9 cellular contexts compared by ENCODE assay signal in genomic region chr1:15627343-15627988, GRCh38. TPM values are rescaled to one million over a fixed set of nuclear protein-coding genes. Genes with fewer than 3 reads are reported as not detected.
DNase-seq lines count a peak whose midpoint lies in the region; ATAC-seq and TF ChIP-seq lines count a peak whose summit lies in the region.
"Had no signal": no experiment of that assay in that cellular context is flagged by ENCODE, and none has a peak within 500 bp of the region (broad histone marks: within the 10 kb centered on the region; RNA-seq: fewer than 3 reads in every experiment).

No MANE protein-coding gene starts in this region.

- H3K27ac ChIP-seq in HEK293 (ENCODE audit: extremely low read depth, low read depth, low read length) (no peak overlapping the region), OCI-LY1 (ENCODE audit: low read depth, low read length, poor library complexity, severe bottlenecking) (peak overlapping the region; percentile 53), mesenchymal stem cell (ENCODE audit: low read length, poor library complexity, severe bottlenecking) (no peak overlapping the region)

- 91% methylated on average over 2 of the region's 4 CpGs for WGBS in mesenchymal stem cell

- H2AFZ ChIP-seq in OCI-LY1 (ENCODE audit: low read length) (no peak overlapping the region), mesenchymal stem cell (ENCODE audit: low read depth, low read length) (no peak overlapping the region)

- CTCF ChIA-PET in HEK293 (lab: Yijun Ruan, JAX): no interaction called here

- H3K4ac ChIP-seq in mesenchymal stem cell (ENCODE audit: low read depth in 1 of 2, low read length in 2 of 2): no peak overlapping the region

- no peak overlapping the region for H3K18ac ChIP-seq in mesenchymal stem cell (ENCODE audit: low read depth in 1 of 2, low read length in 2 of 2)

- no peak overlapping the region for H3K4me3 ChIP-seq in HEK293 (ENCODE audit: low read depth, low read length)
- no peak overlapping the region for H3K4me3 ChIP-seq in OCI-LY1 (ENCODE audit: low read depth, low read length, poor library complexity, severe bottlenecking)
- no peak overlapping the region for H3K4me3 ChIP-seq in mesenchymal stem cell (ENCODE audit: insufficient read depth in 1 of 2, low read depth in 1 of 2, low read length in 2 of 2)

- peaks cover 17% of the 10 kb centered on the region for H3K79me1 ChIP-seq in mesenchymal stem cell (replicated peaks; ENCODE audit: low read length, poor library complexity, severe bottlenecking)

- no peak overlapping the region for H2BK120ac ChIP-seq in mesenchymal stem cell (ENCODE audit: low read depth, low read length)

- no peaks in the 10 kb centered on the region for H3K9me3 ChIP-seq in HEK293 (ENCODE audit: control insufficient read depth, insufficient read depth, low read depth, low read length)
- no peaks in the 10 kb centered on the region for H3K9me3 ChIP-seq in OCI-LY1 (ENCODE audit: low read length)
- no peaks in the 10 kb centered on the region for H3K9me3 ChIP-seq in mesenchymal stem cell (ENCODE audit: control insufficient read depth, low read length)

- H4K20me1 ChIP-seq in OCI-LY1 (ENCODE audit: insufficient read depth, low read length): peaks cover 2% of the 10 kb centered on the region; the same call in 1 of the 2 replicates

- H3K23ac ChIP-seq in mesenchymal stem cell (ENCODE audit: low read length in 2 of 2): no peak overlapping the region

- H4K8ac ChIP-seq in mesenchymal stem cell (ENCODE audit: low read length): no peak overlapping the region

- H2BK5ac ChIP-seq in mesenchymal stem cell (ENCODE audit: low read depth, low read length, poor library complexity, severe bottlenecking): no peak overlapping the region

- no peak overlapping the region for H2BK12ac ChIP-seq in mesenchymal stem cell (ENCODE audit: low read length in 2 of 2)

- H3F3A ChIP-seq in OCI-LY1 (ENCODE audit: insufficient read depth, low read length): no peaks in the 10 kb centered on the region

- H3K4me1 ChIP-seq in HEK293 (ENCODE audit: control insufficient read depth, insufficient read depth, low read length): peaks cover 12% of the 10 kb centered on the region
- H3K4me1 ChIP-seq in OCI-LY1 (ENCODE audit: insufficient read depth, low read length, severe bottlenecking): peaks cover 36% of the 10 kb centered on the region
- H3K4me1 ChIP-seq in mesenchymal stem cell (ENCODE audit: control insufficient read depth, insufficient read depth, low read depth, low read length): peaks cover 2% of the 10 kb centered on the region

- no peaks in the 10 kb centered on the region for H3K9me2 ChIP-seq in OCI-LY1 (ENCODE audit: low read depth, low read length)

- DNase-seq in mesenchymal stem cell: peak; percentile 38
- DNase-seq in occipital lobe (lab: John Stamatoyannopoulos, UW): no peak
- DNase-seq in islet precursor cell: no peak
- no peak for DNase-seq in NCI-H1092 treated with DMSO at 0.1 percent for 48 hours (lab: John Stamatoyannopoulos, UW)
- no peak for DNase-seq in nucleus accumbens (lab: John Stamatoyannopoulos, UW)
- DNase-seq: H7 had no signal

- H3K79me2 ChIP-seq in OCI-LY1 (ENCODE audit: insufficient read depth, low read length): peaks cover 41% of the 10 kb centered on the region

- no peak for TF ChIP-seq CTCF in HEK293 (tag by site-specific recombination; IDR thresholded peaks at IDR 0.05)
- TF ChIP-seq CTCF in OCI-LY1 (IDR thresholded peaks at IDR 0.05; ENCODE audit: low read length): no peak

- H3K14ac ChIP-seq in mesenchymal stem cell (ENCODE audit: low read length in 2 of 2): no peak overlapping the region

- no peak overlapping the region for H3K4me2 ChIP-seq in OCI-LY1 (ENCODE audit: low read length)
- H3K4me2 ChIP-seq in mesenchymal stem cell (ENCODE audit: low read length, poor library complexity, severe bottlenecking): no peak overlapping the region

- POLR2A ChIA-PET in HEK293 (lab: Yijun Ruan, JAX): interaction anchor here (0.6 kb wide), 1 partner anchor 75 kb away, joined by 5 read pairs; no protein-coding TSS in a partner anchor

- no peak overlapping the region for H2BK15ac ChIP-seq in mesenchymal stem cell (ENCODE audit: low read depth, poor library complexity, severe bottlenecking)

- ATAC-seq in GM18520 (IDR thresholded peaks at IDR 0.05; ENCODE audit: unreplicated experiment): peak; percentile 68

- H3K9ac ChIP-seq in OCI-LY1 (ENCODE audit: low read length) (no peak overlapping the region), mesenchymal stem cell (ENCODE audit: low read length) (peak overlapping the region; percentile 60)

- peaks cover 17 to 57% of the 10 kb centered on the region in 2 experiments for H3K36me3 ChIP-seq in HEK293 (ENCODE audit: control insufficient read depth in 2 of 2, insufficient read depth in 1 of 2, low read length in 2 of 2)
- peaks cover 54% of the 10 kb centered on the region for H3K36me3 ChIP-seq in OCI-LY1 (ENCODE audit: insufficient read depth, low read length)
- H3K36me3 ChIP-seq in mesenchymal stem cell (ENCODE audit: control insufficient read depth in 1 of 2, insufficient read depth in 2 of 2, low read depth in 1 of 2, low read length in 2 of 2): peaks cover 4 to 55% of the 10 kb centered on the region in 2 experiments

- no peak overlapping the region for H4K91ac ChIP-seq in mesenchymal stem cell (ENCODE audit: low read length)

- H3K27me3 ChIP-seq in OCI-LY1 (ENCODE audit: insufficient read depth, low read length) (no peaks in the 10 kb centered on the region), mesenchymal stem cell (ENCODE audit: control insufficient read depth in 1 of 2, insufficient read depth in 1 of 2, low read length in 2 of 2) (no peaks in the 10 kb centered on the region)

- H2AK5ac ChIP-seq in mesenchymal stem cell (ENCODE audit: low read length, severe bottlenecking): no peak overlapping the region

TF ChIP-seq in HEK293, 187 proteins besides CTCF, POLR2A, EP300 and RAD21 (continues in another document):
- peak; percentile 61; the same call in 1 of the 2 replicates for TF ChIP-seq PRDM4 (tag by site-specific recombination; IDR thresholded peaks at IDR 0.05)
- no peak for TF ChIP-seq ZXDB (tag by site-specific recombination; IDR thresholded peaks at IDR 0.05)
- peak; percentile 26; the same call in 1 of the 2 replicates for TF ChIP-seq ZNF2 (tag by site-specific recombination; IDR thresholded peaks at IDR 0.05)
- TF ChIP-seq ZNF623 (tag by site-specific recombination; IDR thresholded peaks at IDR 0.05): no peak
- TF ChIP-seq ZNF23 (tag by site-specific recombination; IDR thresholded peaks at IDR 0.05; ENCODE audit: borderline replicate concordance): no peak
- no peak for TF ChIP-seq HOXC10 (CRISPR knock-in tag; IDR thresholded peaks at IDR 0.05)
- TF ChIP-seq SP3 (tag by site-specific recombination; IDR thresholded peaks at IDR 0.05): no peak
- TF ChIP-seq ZBTB44 (tag by site-specific recombination; IDR thresholded peaks at IDR 0.05): peak; percentile 69
- no peak for TF ChIP-seq ZNF548 (tag by site-specific recombination; IDR thresholded peaks at IDR 0.05)
- peak; percentile 85 for TF ChIP-seq SP7 (tag by site-specific recombination; IDR thresholded peaks at IDR 0.05)
- TF ChIP-seq ZEB2 (tag by site-specific recombination; IDR thresholded peaks at IDR 0.05): peak; percentile 77
- peak; percentile 83 for TF ChIP-seq OSR2 (tag by site-specific recombination; IDR thresholded peaks at IDR 0.05)
- no peak for TF ChIP-seq ZNF335 (tag by site-specific recombination; conservative IDR thresholded peaks at IDR 0.05)
- TF ChIP-seq ZNF202 (tag by site-specific recombination; IDR thresholded peaks at IDR 0.05; ENCODE audit: borderline replicate concordance): no peak
- TF ChIP-seq ZNF266 (tag by site-specific recombination; IDR thresholded peaks at IDR 0.05; ENCODE audit: low read depth): no peak
- TF ChIP-seq ZNF391 (tag by site-specific recombination; IDR thresholded peaks at IDR 0.05; ENCODE audit: borderline replicate concordance, low read depth): peak; percentile 53; the same call in 1 of the 2 replicates
- TF ChIP-seq ZNF629 (tag by site-specific recombination; IDR thresholded peaks at IDR 0.05): 0 out of 2 replicates have a peak, but pooled peaks have one; percentile 13
- no peak for TF ChIP-seq ZNF16 (tag by site-specific recombination; IDR thresholded peaks at IDR 0.05; ENCODE audit: low read depth)

RNA-seq across cellular contexts. Expression of gene DDI2, which starts 10.2 kb away (rescaled TPM):
- 5.8 TPM for polyA plus RNA-seq in mesenchymal stem cell (2013, experiment 1 of 2)
- 5.6 TPM for polyA plus RNA-seq in mesenchymal stem cell (2013, experiment 2 of 2)
- 20.9 TPM for total RNA-seq in occipital lobe

RNA-seq across cellular contexts. Expression of gene AGMAT, which starts 42.6 kb away (rescaled TPM):
- polyA plus RNA-seq in mesenchymal stem cell (2013, experiment 1 of 2): 0.51 TPM
- 0.58 TPM for polyA plus RNA-seq in mesenchymal stem cell (2013, experiment 2 of 2)
- total RNA-seq in occipital lobe: 0.47 TPM

RNA-seq across cellular contexts. Expression of gene PLEKHM2, which starts 56.7 kb away (rescaled TPM):
- polyA plus RNA-seq in mesenchymal stem cell (2013, experiment 1 of 2): 54.6 TPM
- polyA plus RNA-seq in mesenchymal stem cell (2013, experiment 2 of 2): 54.8 TPM
- 36.8 TPM for total RNA-seq in occipital lobe
